Comparison of ENCODE assay signal across 19 cellular contexts in genomic region chr6:37861452-37861851, GRCh38.
"Had no signal": no experiment of that assay in that cellular context is flagged by ENCODE, and none has a peak within 500 bp of the region (broad histone marks: within the 10 kb centered on the region; RNA-seq: fewer than 3 reads in every experiment).

No MANE protein-coding gene starts in this region.

- DNase-seq: activated CD4-positive, alpha-beta T cell treated with anti-CD3 and anti-CD28 coated beads for 1 hour; activated CD4-positive, alpha-beta T cell treated with anti-CD3 and anti-CD28 coated beads, Interleukin-2, amount 50 U/mL, for 1 hour; activated CD8-positive, alpha-beta memory T cell treated with anti-CD3 and anti-CD28 coated beads for 24 hours; activated CD8-positive, alpha-beta memory T cell treated with anti-CD3 and anti-CD28 coated beads, Interleukin-2, amount 50 U/mL, for 4 hours; activated effector memory CD4-positive, alpha-beta T cell treated with Interleukin-2 at 50 U/mL for 16 hours; activated naive CD4-positive, alpha-beta T cell treated with anti-CD3 and anti-CD28 coated beads, Interleukin-2, amount 10 ng/mL, durations not matched to agents 7 days and 5 days; activated T-cell treated with anti-CD3 and anti-CD28 coated beads, Interleukin-2, amount 50 U/mL, for 4 hours; aorta; brain microvascular endothelial cell; caudate nucleus; dermis blood vessel endothelial cell; effector CD8-positive, alpha-beta T cell; erythroblast; foreskin fibroblast; left lung; naive thymus-derived CD8-positive, alpha-beta T cell; right lobe of liver; stimulated activated CD4-positive, alpha-beta T cell treated with anti-CD3 and anti-CD28 coated beads, Interleukin-1b, Interleukin-23, amount 100 ng/mL, for 48 hours; upper lobe of left lung had no signal

- H3K27me3 Mint-ChIP-seq: activated naive CD4-positive, alpha-beta T cell treated with anti-CD3 and anti-CD28 coated beads, Interleukin-2, amount 10 ng/mL, durations not matched to agents 7 days and 5 days; naive thymus-derived CD8-positive, alpha-beta T cell had no signal

- H3K36me3 Mint-ChIP-seq: activated naive CD4-positive, alpha-beta T cell treated with anti-CD3 and anti-CD28 coated beads, Interleukin-2, amount 10 ng/mL, durations not matched to agents 7 days and 5 days had no signal

- H3K9me3 Mint-ChIP-seq: activated naive CD4-positive, alpha-beta T cell treated with anti-CD3 and anti-CD28 coated beads, Interleukin-2, amount 10 ng/mL, durations not matched to agents 7 days and 5 days; activated T-cell treated with anti-CD3 and anti-CD28 coated beads, Interleukin-2, amount 50 U/mL, for 4 hours; naive thymus-derived CD8-positive, alpha-beta T cell had no signal

- H3K4me3 Mint-ChIP-seq: activated naive CD4-positive, alpha-beta T cell treated with anti-CD3 and anti-CD28 coated beads, Interleukin-2, amount 10 ng/mL, durations not matched to agents 7 days and 5 days; activated T-cell treated with anti-CD3 and anti-CD28 coated beads, Interleukin-2, amount 50 U/mL, for 4 hours had no signal

- ATAC-seq: activated T-cell treated with anti-CD3 and anti-CD28 coated beads, Interleukin-2, amount 50 U/mL, for 4 hours; left lung; naive thymus-derived CD8-positive, alpha-beta T cell; right lobe of liver had no signal

- H3K27ac Mint-ChIP-seq: activated naive CD4-positive, alpha-beta T cell treated with anti-CD3 and anti-CD28 coated beads, Interleukin-2, amount 10 ng/mL, durations not matched to agents 7 days and 5 days had no signal
